15 cellular contexts compared by ENCODE assay signal in the genomic region with DNA sequence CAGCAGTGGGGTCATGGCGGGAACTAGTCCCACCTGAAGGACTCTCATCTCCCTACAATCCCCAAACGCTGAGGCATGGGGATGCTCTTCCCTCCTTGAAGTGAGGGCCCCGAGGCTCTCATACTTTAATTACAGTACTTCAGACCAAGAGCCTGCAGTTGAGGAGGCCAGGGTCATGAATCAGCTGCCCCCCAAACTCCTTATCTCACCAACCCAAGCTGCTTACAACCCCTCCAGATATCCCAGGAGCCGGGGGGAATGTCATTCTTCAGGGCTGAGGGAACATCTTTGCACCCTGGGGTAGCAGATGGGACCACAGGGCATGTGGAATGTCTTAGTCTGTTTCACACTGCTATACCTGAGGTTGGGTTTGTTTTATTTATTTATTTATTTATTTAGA.
"Had no signal": no experiment of that assay in that cellular context is flagged by ENCODE, and none has a peak within 500 bp of the region (broad histone marks: within the 10 kb centered on the region; RNA-seq: fewer than 3 reads in every experiment).

No MANE protein-coding gene starts in this region.

- H3K4me3 ChIP-seq: heart right ventricle, left lung, stomach, thoracic aorta had no signal

- DNase-seq: activated CD4-positive, alpha-beta memory T cell treated with anti-CD3 and anti-CD28 coated beads, Interleukin-2, amount 10 ng/mL, durations not matched to agents 7 days and 5 days; activated CD4-positive, alpha-beta T cell treated with anti-CD3 and anti-CD28 coated beads for 36 hours; activated CD8-positive, alpha-beta memory T cell treated with anti-CD3 and anti-CD28 coated beads, Interleukin-2, amount 50 U/mL, for 4 hours; activated naive CD8-positive, alpha-beta T cell treated with anti-CD3 and anti-CD28 coated beads, Interleukin-2, amount 10 ng/mL, durations not matched to agents 7 days and 5 days; anterior cingulate cortex; foreskin melanocyte; heart right ventricle; islet precursor cell; left lung; stimulated activated CD4-positive, alpha-beta T cell treated with anti-CD3 and anti-CD28 coated beads, Interleukin-4, amount 100 ng/mL, for 1 hour; stimulated activated CD8-positive, alpha-beta memory T cell treated with anti-CD3 and anti-CD28 coated beads, Interleukin-4, amount 100 ng/mL, for 48 hours; stomach had no signal

- ATAC-seq: activated CD4-positive, alpha-beta T cell treated with anti-CD3 and anti-CD28 coated beads for 36 hours; heart right ventricle; left lung had no signal

- FAIRE-seq: bronchial epithelial cell had no signal

- H3K27me3 ChIP-seq: heart right ventricle, left lung, stomach had no signal

- H3K27ac ChIP-seq: left lung, stomach, thoracic aorta, VCaP had no signal

- H3K36me3 ChIP-seq: left lung, thoracic aorta had no signal

- H3K9me3 ChIP-seq: left lung, stomach, thoracic aorta had no signal
